Comparison of ENCODE assay signal across 8 cellular contexts in the genomic region with DNA sequence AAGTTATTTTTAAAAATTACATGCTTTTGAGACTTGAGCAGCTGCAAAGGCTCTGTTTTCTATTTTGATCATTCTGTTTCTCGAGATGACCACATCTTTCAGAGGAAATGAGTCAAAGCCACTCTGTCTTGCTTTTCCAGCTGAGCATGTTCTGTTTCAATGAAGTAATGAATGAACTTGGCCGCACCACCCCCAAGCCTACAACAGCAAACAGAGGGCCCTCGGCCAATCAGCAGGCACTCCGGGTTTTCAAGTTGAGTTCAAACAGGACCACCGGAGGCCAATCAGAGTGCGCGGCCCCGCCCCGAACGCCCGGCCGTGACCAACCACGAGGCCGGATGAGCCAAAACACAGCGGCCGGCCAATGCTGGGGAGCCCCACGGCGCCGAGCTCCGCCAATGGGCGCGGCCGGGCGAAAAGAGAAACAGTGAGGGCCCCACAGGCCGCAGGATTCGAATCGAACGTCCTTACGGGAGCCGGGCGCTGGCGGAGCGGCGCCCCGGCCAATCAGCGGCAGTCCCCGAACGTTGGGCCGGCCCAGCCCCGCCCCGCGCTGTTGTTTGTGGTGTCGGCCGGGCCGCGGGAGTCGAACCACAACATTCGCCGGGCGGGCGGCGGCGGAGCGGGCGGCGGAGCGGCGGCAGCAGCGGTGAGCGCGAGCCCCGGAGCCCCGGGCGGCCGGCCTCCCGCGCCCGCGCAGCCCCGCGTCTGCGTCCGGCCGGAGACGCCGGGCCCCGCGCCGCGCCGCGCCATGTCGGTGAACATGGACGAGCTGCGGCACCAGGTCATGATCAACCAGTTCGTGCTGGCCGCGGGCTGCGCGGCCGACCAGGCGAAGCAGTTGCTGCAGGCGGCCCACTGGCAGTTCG. TPM values are rescaled to one million over a fixed set of nuclear protein-coding genes. Genes with fewer than 3 reads are reported as not detected.
DNase-seq lines count a peak whose midpoint lies in the region; ATAC-seq and TF ChIP-seq lines count a peak whose summit lies in the region.

A gene (plus strand): TSS at position 594 of the 869 bp plus-strand sequence. CDS start 158 bp downstream, at position 752.

- CTCF ChIA-PET in CD8-positive, alpha-beta memory T cell (lab: Charles Lee), result interaction anchor here (0.6 to 3.0 kb wide), 15 partner anchors 7 to 136 kb away, joined by 3 to 22 read pairs (median 4); no protein-coding TSS in a partner anchor

- TF ChIP-seq CTCF in lung (IDR thresholded peaks at IDR 0.05; ENCODE audit: control extremely low read depth, extremely low read depth), result no peak

- H3K9me3 ChIP-seq in CD8-positive, alpha-beta memory T cell (ENCODE audit: low read length), result no peaks in the 10 kb centered on the region
- no peaks in the 10 kb centered on the region for H3K9me3 ChIP-seq in lung (ENCODE audit: control insufficient read depth in 2 of 2, insufficient read depth in 1 of 2, low read length in 1 of 2)

- no peaks in the 10 kb centered on the region for H3K27me3 Mint-ChIP-seq in CD8-positive, alpha-beta memory T cell

- H3K4me3 Mint-ChIP-seq in CD8-positive, alpha-beta memory T cell, result peak within 1 kb of the TSS; percentile 88 to 96 (median 91)

- H3K4me3 ChIP-seq in CD8-positive, alpha-beta memory T cell (ENCODE audit: low read length), result peak within 1 kb of the TSS; percentile 87
- H3K4me3 ChIP-seq in lung, result peak within 1 kb of the TSS; percentile 86

- peaks cover 22% of the 10 kb centered on the region for H3K36me3 ChIP-seq in CD8-positive, alpha-beta memory T cell (ENCODE audit: insufficient read depth, low read length)
- peaks cover 0 to 4% of the 10 kb centered on the region in 2 donors for H3K36me3 ChIP-seq in lung (ENCODE audit: control insufficient read depth in 2 of 2, insufficient read depth in 2 of 2, low read length in 2 of 2)

- WGBS in lung, 2 donors, result 1% methylated on average over 60 to 94 of the region's 94 CpGs

- peaks cover 69% of the 10 kb centered on the region for H3K4me1 ChIP-seq in CD8-positive, alpha-beta memory T cell (ENCODE audit: insufficient read depth, low read length)
- peaks cover 24 to 25% of the 10 kb centered on the region in 2 donors for H3K4me1 ChIP-seq in lung (ENCODE audit: control insufficient read depth in 2 of 2, insufficient read depth in 2 of 2, low read length in 2 of 2)

- no peaks in the 10 kb centered on the region for H3K27me3 ChIP-seq in CD8-positive, alpha-beta memory T cell (ENCODE audit: insufficient read depth, low read length, poor library complexity, severe bottlenecking)
- no peaks in the 10 kb centered on the region for H3K27me3 ChIP-seq in lung (ENCODE audit: control insufficient read depth, insufficient read depth)

- POLR2A ChIA-PET in CD8-positive, alpha-beta memory T cell (lab: Charles Lee), result interaction anchor here (0.7 to 6.4 kb wide), 21 partner anchors 8 to 228 kb away, joined by 3 to 38 read pairs (median 5); a partner anchor contains a TSS

- DNase-seq in CD8-positive, alpha-beta memory T cell, result peak; percentile 97 to 99 (median 99)
- DNase-seq in HS-5 (ENCODE audit: low read depth) (peak; percentile 99), lung (ENCODE audit: low spot score) (peak; percentile 99)
- peak; percentile 99 for DNase-seq in NK-92 treated with Interleukin-12 subunit alpha and Interleukin-12 subunit beta, amount 100 ng/mL, for 24 hours (lab: John Stamatoyannopoulos, UW)
- DNase-seq in activated CD8-positive, alpha-beta memory T cell treated with anti-CD3 and anti-CD28 coated beads for 24 hours, result peak; percentile 98
- peak; percentile 98 for DNase-seq in effector CD4-positive, alpha-beta T cell
- DNase-seq in stimulated activated CD4-positive, alpha-beta T cell treated with anti-CD3 and anti-CD28 coated beads, TNF-alpha, amount 100 ng/mL, for 4 hours (ENCODE audit: low read depth in 3 of 3), result peak; percentile 95 to 97 (median 96)

- H3K9me3 Mint-ChIP-seq in CD8-positive, alpha-beta memory T cell, result no peaks in the 10 kb centered on the region

- peak within 1 kb of the TSS; percentile 90 to 100 (median 96) for H3K27ac Mint-ChIP-seq in CD8-positive, alpha-beta memory T cell

- peak within 1 kb of the TSS; percentile 79 for H3K27ac ChIP-seq in CD8-positive, alpha-beta memory T cell (ENCODE audit: low read depth, low read length)
- peak within 1 kb of the TSS; percentile 80 to 95 for H3K27ac ChIP-seq in lung (ENCODE audit: low read depth in 1 of 2, low read length in 1 of 2)

- peaks cover 0 to 29% (median 6%) of the 10 kb centered on the region in 3 donors for H3K36me3 Mint-ChIP-seq in CD8-positive, alpha-beta memory T cell

- H3K4me1 Mint-ChIP-seq in CD8-positive, alpha-beta memory T cell, result peaks cover 57 to 70% (median 57%) of the 10 kb centered on the region in 3 donors

- ATAC-seq in GM19468 (IDR thresholded peaks at IDR 0.05; ENCODE audit: extremely low read depth, unreplicated experiment), result peak; percentile 69
- peak; percentile 94 for ATAC-seq in lung (ENCODE audit: insufficient read depth, low FRiP score)

RNA-seq across cellular contexts. Expression of the gene that starts here (rescaled TPM):
- total RNA-seq in CD8-positive, alpha-beta memory T cell, result 100 to 1,000 TPM; 125 to 133 TPM
- polyA plus RNA-seq in CD8-positive, alpha-beta memory T cell, result 8.7 TPM
- 10 to 100 TPM; 11.6 to 57.1 TPM for total RNA-seq in lung
- 10 to 100 TPM; 59.8 to 64.0 TPM for polyA plus RNA-seq in lung

Comparison
In these comparisons a context has a peak if more than half of its experiments do, and no peak if none do; other contexts are left out.
1. Peak in every context shown above with its lines: DNase-seq, ATAC-seq, H3K4me3 ChIP-seq and H3K27ac ChIP-seq.